ENCODE assay signal across 28 cellular contexts in the genomic region with DNA sequence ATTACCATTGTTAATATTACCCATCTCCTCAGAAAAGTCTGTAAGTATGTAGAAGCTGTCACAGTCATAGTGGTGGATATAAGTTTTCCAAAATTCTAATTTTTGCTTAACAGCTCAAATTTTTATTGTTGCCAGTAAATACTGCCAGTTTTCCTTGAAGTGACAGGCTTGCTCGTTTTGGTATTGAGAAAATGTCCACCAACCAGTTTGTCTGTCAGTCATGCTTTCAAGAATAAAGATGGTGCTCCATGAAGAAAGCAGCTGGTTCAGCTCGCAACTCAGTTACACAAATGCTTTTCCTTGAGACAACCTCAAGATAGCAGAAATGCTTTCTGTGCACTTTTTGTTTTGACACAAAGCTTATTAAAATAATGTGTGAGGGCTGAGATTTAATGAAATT.
"Had no signal": no experiment of that assay in that cellular context is flagged by ENCODE, and none has a peak within 500 bp of the region (broad histone marks: within the 10 kb centered on the region; RNA-seq: fewer than 3 reads in every experiment).

No MANE protein-coding gene starts in this region.

- H3K9me3 ChIP-seq: stomach, suprapubic skin, testis, thoracic aorta, thyroid gland, tibial artery, tibial nerve, transverse colon, upper lobe of left lung, upper lobe of right lung, uterus, vagina had no signal

- FAIRE-seq: urothelium cell line had no signal

- H3K27ac Mint-ChIP-seq: stimulated activated effector memory CD8-positive, alpha-beta T cell treated with anti-CD3 and anti-CD28 coated beads, Interleukin-12 subunit alpha, Interleukin-12 subunit beta, amount 100 ng/mL, for 72 hours; stimulated activated memory B cell treated with anti-CD40 and anti-IgM and Interleukin-4, amounts not matched to agents 10 μg/mL and 1 μg/mL and 100 μg/mL, for 72 hours; stimulated activated naive B cell treated with anti-CD40 and anti-IgM and Interleukin-4, amounts not matched to agents 10 μg/mL and 1 μg/mL and 100 μg/mL, for 72 hours; stimulated activated naive CD8-positive, alpha-beta T cell treated with anti-CD3 and anti-CD28 coated beads, Interleukin-15, amount 100 ng/mL, for 72 hours; stimulated activated naive CD8-positive, alpha-beta T cell treated with anti-CD3 and anti-CD28 coated beads, Interleukin-15, Interleukin-2, amounts not matched to agents 100 ng/mL and 50 ng/mL, for 24 hours had no signal

- H3K4me1 Mint-ChIP-seq: stimulated activated effector memory CD8-positive, alpha-beta T cell treated with anti-CD3 and anti-CD28 coated beads, Interleukin-12 subunit alpha, Interleukin-12 subunit beta, amount 100 ng/mL, for 72 hours; stimulated activated memory B cell treated with anti-CD40 and anti-IgM and Interleukin-4, amounts not matched to agents 10 μg/mL and 1 μg/mL and 100 μg/mL, for 72 hours; stimulated activated naive B cell treated with anti-CD40 and anti-IgM and Interleukin-4, amounts not matched to agents 10 μg/mL and 1 μg/mL and 100 μg/mL, for 72 hours; stimulated activated naive CD8-positive, alpha-beta T cell treated with anti-CD3 and anti-CD28 coated beads, Interleukin-15, amount 100 ng/mL, for 72 hours had no signal

- H3K27me3 ChIP-seq: stomach, suprapubic skin, testis, thyroid gland, tibial artery, tibial nerve, transverse colon, upper lobe of left lung, upper lobe of right lung, uterus, vagina had no signal

- H3K4me3 ChIP-seq: stomach, suprapubic skin, testis, thoracic aorta, thyroid gland, tibial artery, tibial nerve, transverse colon, upper lobe of left lung, upper lobe of right lung, uterus, vagina had no signal

- H3K27ac ChIP-seq: stomach, suprapubic skin, testis, thoracic aorta, thyroid gland, tibial artery, tibial nerve, transverse colon, upper lobe of left lung, upper lobe of right lung, uterus, vagina had no signal

- H3K36me3 Mint-ChIP-seq: stimulated activated effector memory CD8-positive, alpha-beta T cell treated with anti-CD3 and anti-CD28 coated beads, Interleukin-12 subunit alpha, Interleukin-12 subunit beta, amount 100 ng/mL, for 72 hours; stimulated activated memory B cell treated with anti-CD40 and anti-IgM and Interleukin-4, amounts not matched to agents 10 μg/mL and 1 μg/mL and 100 μg/mL, for 72 hours; stimulated activated naive B cell treated with anti-CD40 and anti-IgM and Interleukin-4, amounts not matched to agents 10 μg/mL and 1 μg/mL and 100 μg/mL, for 72 hours had no signal

- H3K4me1 ChIP-seq: stomach, suprapubic skin, thyroid gland, tibial artery, transverse colon, upper lobe of left lung, upper lobe of right lung, uterus, vagina had no signal

- ATAC-seq: stimulated activated effector memory CD8-positive, alpha-beta T cell treated with anti-CD3 and anti-CD28 coated beads, Interleukin-12 subunit alpha, Interleukin-12 subunit beta, amount 100 ng/mL, for 72 hours; stimulated activated memory B cell treated with anti-CD40 and anti-IgM and Interleukin-4, amounts not matched to agents 10 μg/mL and 1 μg/mL and 100 μg/mL, for 72 hours; stimulated activated naive B cell treated with anti-CD40 and anti-IgM and Interleukin-4, amounts not matched to agents 10 μg/mL and 1 μg/mL and 100 μg/mL, for 72 hours; stimulated activated naive CD8-positive, alpha-beta T cell treated with anti-CD3 and anti-CD28 coated beads, Interleukin-15, amount 100 ng/mL, for 72 hours; stimulated activated naive CD8-positive, alpha-beta T cell treated with anti-CD3 and anti-CD28 coated beads, Interleukin-15, Interleukin-2, amounts not matched to agents 100 U/mL and 50 U/mL, for 24 hours; upper lobe of right lung had no signal

- H3K36me3 ChIP-seq: stomach, suprapubic skin, thoracic aorta, thyroid gland, tibial artery, tibial nerve, transverse colon, upper lobe of left lung, upper lobe of right lung, uterus, vagina had no signal

- H3K27me3 Mint-ChIP-seq: stimulated activated naive B cell treated with anti-CD40 and anti-IgM and Interleukin-4, amounts not matched to agents 10 μg/mL and 1 μg/mL and 100 μg/mL, for 72 hours had no signal

- DNase-seq: stimulated activated CD4-positive, alpha-beta T cell treated with anti-CD3 and anti-CD28 coated beads, Interleukin-2, amount 100 ng/mL, for 24 hours; stimulated activated CD4-positive, alpha-beta T cell treated with anti-CD3 and anti-CD28 coated beads, Interleukin-2, amount 100 ng/mL, for 48 hours; stimulated activated CD4-positive, alpha-beta T cell treated with anti-CD3 and anti-CD28 coated beads, Interleukin-4, amount 100 ng/mL, for 1 hour; stimulated activated CD4-positive, alpha-beta T cell treated with anti-CD3 and anti-CD28 coated beads, Interleukin-4, amount 100 ng/mL, for 24 hours; stimulated activated CD4-positive, alpha-beta T cell treated with anti-CD3 and anti-CD28 coated beads, Interleukin-4, amount 100 ng/mL, for 4 hours; stimulated activated CD8-positive, alpha-beta memory T cell treated with anti-CD3 and anti-CD28 coated beads, Interleukin-4, amount 100 ng/mL, for 48 hours; stimulated activated naive B cell treated with anti-CD40 and anti-IgM and Interleukin-4, amounts not matched to agents 10 μg/mL and 1 μg/mL and 100 μg/mL, for 72 hours; stimulated activated naive CD4-positive, alpha-beta T cell; stimulated activated naive CD4-positive, alpha-beta T cell treated with Interleukin-2 at 50 U/mL for 16 hours; stimulated activated naive CD8-positive, alpha-beta T cell treated with anti-CD3 and anti-CD28 coated beads, Interleukin-15, amount 100 ng/mL, for 72 hours; stimulated activated naive CD8-positive, alpha-beta T cell treated with anti-CD3 and anti-CD28 coated beads, Interleukin-15, Interleukin-2, amounts not matched to agents 100 U/mL and 50 U/mL, for 24 hours; stomach; substantia nigra; testis; thyroid gland; tibial artery; transverse colon; upper lobe of left lung; upper lobe of right lung; uterus had no signal

- H3K4me3 Mint-ChIP-seq: stimulated activated effector memory CD8-positive, alpha-beta T cell treated with anti-CD3 and anti-CD28 coated beads, Interleukin-12 subunit alpha, Interleukin-12 subunit beta, amount 100 ng/mL, for 72 hours; stimulated activated memory B cell treated with anti-CD40 and anti-IgM and Interleukin-4, amounts not matched to agents 10 μg/mL and 1 μg/mL and 100 μg/mL, for 72 hours; stimulated activated naive B cell treated with anti-CD40 and anti-IgM and Interleukin-4, amounts not matched to agents 10 μg/mL and 1 μg/mL and 100 μg/mL, for 72 hours; stimulated activated naive CD8-positive, alpha-beta T cell treated with anti-CD3 and anti-CD28 coated beads, Interleukin-15, amount 100 ng/mL, for 72 hours; stimulated activated naive CD8-positive, alpha-beta T cell treated with anti-CD3 and anti-CD28 coated beads, Interleukin-15, Interleukin-2, amounts not matched to agents 100 ng/mL and 50 ng/mL, for 24 hours had no signal

- H3K9me3 Mint-ChIP-seq: stimulated activated effector memory CD8-positive, alpha-beta T cell treated with anti-CD3 and anti-CD28 coated beads, Interleukin-12 subunit alpha, Interleukin-12 subunit beta, amount 100 ng/mL, for 72 hours; stimulated activated memory B cell treated with anti-CD40 and anti-IgM and Interleukin-4, amounts not matched to agents 10 μg/mL and 1 μg/mL and 100 μg/mL, for 72 hours; stimulated activated naive B cell treated with anti-CD40 and anti-IgM and Interleukin-4, amounts not matched to agents 10 μg/mL and 1 μg/mL and 100 μg/mL, for 72 hours; stimulated activated naive CD8-positive, alpha-beta T cell treated with anti-CD3 and anti-CD28 coated beads, Interleukin-15, Interleukin-2, amounts not matched to agents 100 ng/mL and 50 ng/mL, for 24 hours had no signal
